1 cellular context compared by ENCODE assay signal in genomic region chr15:42084465-42085235, GRCh38.
TF ChIP-seq lines count a peak whose summit lies in the region.

No MANE protein-coding gene starts in this region.

TF ChIP-seq in K562, 482 proteins besides CTCF, POLR2A, EP300 and RAD21 (continued from another document):
- TF ChIP-seq ZBTB49 (CRISPR knock-in tag; IDR thresholded peaks at IDR 0.05; ENCODE audit: borderline replicate concordance), result no peak
- TF ChIP-seq ZNF445 (CRISPR knock-in tag; IDR thresholded peaks at IDR 0.05; ENCODE audit: low read depth), result no peak
- no peak for TF ChIP-seq NCOA6 (IDR thresholded peaks at IDR 0.05)
- TF ChIP-seq ZNF263 (CRISPR knock-in tag; IDR thresholded peaks at IDR 0.05; ENCODE audit: borderline replicate concordance), result peak; percentile 55; the same call in 1 of the 2 replicates
- TF ChIP-seq RAD51 (IDR thresholded peaks at IDR 0.05; ENCODE audit: borderline replicate concordance, low read depth), result no peak
- TF ChIP-seq KLF16 (IDR thresholded peaks at IDR 0.05), result peak; percentile 51; the same call in 1 of the 2 replicates
- TF ChIP-seq PHB (CRISPR knock-in tag; IDR thresholded peaks at IDR 0.05), result no peak
- peak; percentile 52; the same call in 1 of the 2 replicates for TF ChIP-seq MTA3 (IDR thresholded peaks at IDR 0.05; ENCODE audit: borderline replicate concordance)
- TF ChIP-seq PHTF2 (CRISPR knock-in tag; IDR thresholded peaks at IDR 0.05), result no peak
- TF ChIP-seq PRDM10 (IDR thresholded peaks at IDR 0.05; ENCODE audit: partially characterized antibody), result no peak
- no peak for TF ChIP-seq IRF2 (CRISPR knock-in tag; IDR thresholded peaks at IDR 0.05)
- no peak for TF ChIP-seq UBTF (IDR thresholded peaks at IDR 0.05; ENCODE audit: borderline replicate concordance in 1 of 2, low read depth in 2 of 2, low read length in 2 of 2)
- no peak for TF ChIP-seq SMARCC2 (IDR thresholded peaks at IDR 0.05; ENCODE audit: low read depth)
- TF ChIP-seq COPS2 (conservative IDR thresholded peaks at IDR 0.05), result no peak
- no peak for TF ChIP-seq CLOCK (CRISPR knock-in tag; IDR thresholded peaks at IDR 0.05; ENCODE audit: borderline replicate concordance)
- TF ChIP-seq CREM (IDR thresholded peaks at IDR 0.05; ENCODE audit: low read depth), result peak; percentile 59
- no peak for TF ChIP-seq TBL1XR1 (IDR thresholded peaks at IDR 0.05; ENCODE audit: low read length in 2 of 2)
- no peak for TF ChIP-seq THRAP3 (IDR thresholded peaks at IDR 0.05; ENCODE audit: borderline replicate concordance)
- TF ChIP-seq ZC3H4 (CRISPR knock-in tag; IDR thresholded peaks at IDR 0.05; ENCODE audit: borderline replicate concordance), result no peak
- no peak for TF ChIP-seq ZNF655 (CRISPR knock-in tag; IDR thresholded peaks at IDR 0.05)
- no peak for TF ChIP-seq USF2 (CRISPR knock-in tag; IDR thresholded peaks at IDR 0.05)
- peak; percentile 40; the same call in 1 of the 2 replicates for TF ChIP-seq BHLHE40 (IDR thresholded peaks at IDR 0.05; ENCODE audit: low read length)
- TF ChIP-seq ID3 (CRISPR knock-in tag; IDR thresholded peaks at IDR 0.05), result no peak
- TF ChIP-seq ID3 (tag; IDR thresholded peaks at IDR 0.05), result no peak
- no peak for TF ChIP-seq ZKSCAN8 (CRISPR knock-in tag; IDR thresholded peaks at IDR 0.05)
- TF ChIP-seq KAT7 (CRISPR knock-in tag; IDR thresholded peaks at IDR 0.05; ENCODE audit: borderline replicate concordance), result no peak
- no peak for TF ChIP-seq ELF2 (CRISPR knock-in tag; IDR thresholded peaks at IDR 0.05)
- TF ChIP-seq GABPB2 (CRISPR knock-in tag; conservative IDR thresholded peaks at IDR 0.05), result no peak
- TF ChIP-seq TGIF2 (CRISPR knock-in tag; IDR thresholded peaks at IDR 0.05), result no peak
- TF ChIP-seq RBM39 (optimal IDR thresholded peaks at IDR 0.05; ENCODE audit: low read depth, low read length), result no peak
- peak; percentile 90 for TF ChIP-seq SMC3 (conservative IDR thresholded peaks at IDR 0.05; ENCODE audit: insufficient read depth, low read depth, low read length)
- TF ChIP-seq RCOR1 (IDR thresholded peaks at IDR 0.05; ENCODE audit: borderline replicate concordance in 1 of 2, low read depth in 2 of 2, low read length in 2 of 2), result peak in 1 of 2 experiments; percentile 38; a peak in 1 of 4 replicates
- TF ChIP-seq TFAP4 (CRISPR knock-in tag; IDR thresholded peaks at IDR 0.05; ENCODE audit: borderline replicate concordance), result no peak
- TF ChIP-seq ZNF12 (CRISPR knock-in tag; IDR thresholded peaks at IDR 0.05), result no peak
- no peak for TF ChIP-seq ZBTB7A (IDR thresholded peaks at IDR 0.05; ENCODE audit: borderline replicate concordance, control insufficient read depth, low read depth, low read length)
- TF ChIP-seq TEAD1 (CRISPR knock-in tag; IDR thresholded peaks at IDR 0.05), result no peak
- peak; percentile 75; the same call in 1 of the 2 replicates for TF ChIP-seq STAG1 (CRISPR knock-in tag; IDR thresholded peaks at IDR 0.05; ENCODE audit: borderline replicate concordance)
- peak; percentile 43; the same call in 1 of the 2 replicates for TF ChIP-seq ARID2 (IDR thresholded peaks at IDR 0.05)
- no peak for TF ChIP-seq ZBTB8A (IDR thresholded peaks at IDR 0.05; ENCODE audit: partially characterized antibody)
- TF ChIP-seq CTBP1 (IDR thresholded peaks at IDR 0.05; ENCODE audit: borderline replicate concordance), result peak; percentile 8; the same call in 1 of the 2 replicates
- TF ChIP-seq ESRRA (IDR thresholded peaks at IDR 0.05; ENCODE audit: borderline replicate concordance, low read depth), result peak; percentile 13; the same call in 1 of the 2 replicates
- TF ChIP-seq HCFC1 (IDR thresholded peaks at IDR 0.05; ENCODE audit: low read depth, low read length), result no peak
- TF ChIP-seq DLX4 (CRISPR knock-in tag; IDR thresholded peaks at IDR 0.05), result no peak
- TF ChIP-seq NFRKB (IDR thresholded peaks at IDR 0.05; ENCODE audit: low read depth), result no peak
- TF ChIP-seq PTBP1 (IDR thresholded peaks at IDR 0.05; ENCODE audit: low read depth, low read length), result no peak
- TF ChIP-seq RB1 (IDR thresholded peaks at IDR 0.05; ENCODE audit: low read depth), result peak; percentile 36; the same call in 1 of the 2 replicates
